Comparison of ENCODE assay signal across 8 cellular contexts in the genomic region with DNA sequence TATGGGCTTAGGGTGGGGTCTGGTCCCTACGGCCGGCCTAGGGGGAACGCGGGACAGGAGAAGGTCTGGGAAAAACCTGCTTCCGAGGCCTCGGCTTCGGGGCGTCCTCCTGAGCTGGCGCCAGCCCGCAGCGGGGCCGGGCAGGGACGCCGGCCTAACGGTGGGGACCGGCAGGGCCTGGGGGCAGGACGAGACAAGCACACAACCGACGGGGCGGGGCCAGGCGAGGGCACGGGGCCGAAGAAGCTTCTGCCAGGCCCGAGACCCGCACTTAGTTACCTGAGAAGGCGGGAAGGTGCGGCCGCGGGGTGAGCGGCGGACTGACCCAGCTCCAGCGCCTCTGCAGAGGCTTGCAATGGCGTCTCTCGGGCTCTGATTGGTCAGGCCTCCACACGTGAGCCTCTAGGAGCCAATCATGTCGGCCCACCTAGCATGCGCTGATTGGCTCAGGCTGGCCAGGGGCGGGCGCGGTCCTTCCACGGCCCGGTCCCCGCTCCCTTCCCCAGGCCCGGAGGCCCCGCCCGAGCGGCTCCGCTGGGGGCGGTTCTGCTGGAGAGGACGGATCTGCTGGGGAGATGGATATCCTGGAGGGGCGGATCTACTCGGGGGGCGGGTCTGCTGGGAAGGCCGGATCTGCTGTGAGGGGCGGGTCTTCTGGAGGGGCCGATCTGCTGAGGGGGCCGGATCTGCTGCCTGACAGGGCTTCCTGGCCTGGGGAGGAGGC. TPM values are rescaled to one million over a fixed set of nuclear protein-coding genes. Genes with fewer than 3 reads are reported as not detected.
DNase-seq lines count a peak whose midpoint lies in the region; ATAC-seq and TF ChIP-seq lines count a peak whose summit lies in the region.

No MANE protein-coding gene starts in this region.

- DNase-seq in GM13976 (ENCODE audit: low spot score): peak; percentile 99
- DNase-seq in NCI-H1436 treated with DMSO at 0.1 percent for 48 hours (lab: John Stamatoyannopoulos, UW): peak; percentile 92
- DNase-seq in T follicular helper cell (ENCODE audit: low read depth): peak; percentile 97
- DNase-seq in adrenal gland: peak; percentile 98 to 100 (median 99)
- peak; percentile 99 for DNase-seq in cardiac septum (ENCODE audit: low spot score)
- peak; percentile 98 for DNase-seq in tibial nerve (ENCODE audit: low spot score in 2 of 2)

- in situ Hi-C loops in GM13976 (cut with MboI; ENCODE audit: low sequenced_read_pairs, unreplicated experiment): no loop called here

- WGBS in adrenal gland, 4 donors: 0 to 1% (median 0%) methylated on average over 30 to 57 of the region's 57 CpGs
- 0% methylated on average over 24 to 26 of the region's 57 CpGs for WGBS in tibial nerve, 2 donors

- no peaks in the 10 kb centered on the region for H3K27me3 ChIP-seq in adrenal gland
- peaks cover 2% of the 10 kb centered on the region for H3K27me3 ChIP-seq in parathyroid adenoma (ENCODE audit: control insufficient read depth, insufficient read depth, low read length)
- peaks cover 0 to 21% of the 10 kb centered on the region in 2 donors for H3K27me3 ChIP-seq in tibial nerve

- intact Hi-C loops in adrenal gland (cut with DNase I) (no loop called here), cardiac septum (cut with DNase I) (loop anchor here (5.0 kb wide), 3 partner anchors 46 to 151 kb away; partner anchors contain the start of genes CPLX1, GAK, SLC49A3 and TMEM175)

- TF ChIP-seq CTCF in GM13976 (IDR thresholded peaks at IDR 0.05; ENCODE audit: borderline replicate concordance, control extremely low read depth, extremely low read depth, insufficient read depth, missing control alignments) (no peak), adrenal gland (IDR thresholded peaks at IDR 0.05) (peak in 1 of 6 experiments; percentile 10), parathyroid adenoma (IDR thresholded peaks at IDR 0.05) (no peak), tibial nerve (IDR thresholded peaks at IDR 0.05) (peak in 2 of 5 experiments; percentile 26 to 30)

- H2AFZ ChIP-seq in parathyroid adenoma: peak overlapping the region; percentile 86

- H3K9me3 ChIP-seq in adrenal gland (replicated peaks in 1 of 3): no peaks in the 10 kb centered on the region
- H3K9me3 ChIP-seq in parathyroid adenoma (ENCODE audit: control insufficient read depth, low read length): no peaks in the 10 kb centered on the region
- no peaks in the 10 kb centered on the region for H3K9me3 ChIP-seq in tibial nerve

- H3K27ac ChIP-seq in adrenal gland (peak overlapping the region; percentile 81 to 98 (median 93)), parathyroid adenoma (peak overlapping the region; percentile 88), tibial nerve (peak overlapping the region; percentile 84 to 93 (median 91))

- peaks cover 0 to 29% of the 10 kb centered on the region in 2 donors for H3K36me3 ChIP-seq in adrenal gland (replicated peaks in 1 of 2)
- no peaks in the 10 kb centered on the region for H3K36me3 ChIP-seq in parathyroid adenoma (ENCODE audit: control insufficient read depth, insufficient read depth, low read length)
- peaks cover 0 to 32% (median 10%) of the 10 kb centered on the region in 3 donors for H3K36me3 ChIP-seq in tibial nerve

- peak overlapping the region; percentile 76 for H3K9ac ChIP-seq in parathyroid adenoma

- peak overlapping the region; percentile 69 for H3K4me2 ChIP-seq in parathyroid adenoma (ENCODE audit: low read length)

- H3K4me3 ChIP-seq in adrenal gland (peak overlapping the region; percentile 86 to 100 (median 96)), parathyroid adenoma (ENCODE audit: low read depth, low read length) (peak overlapping the region; percentile 86), tibial nerve (peak overlapping the region; percentile 78 to 98 (median 88))

- peaks cover 38% of the 10 kb centered on the region for H3K79me2 ChIP-seq in parathyroid adenoma

- peak; percentile 91 to 96 for TF ChIP-seq POLR2A in adrenal gland (IDR thresholded peaks at IDR 0.05)
- TF ChIP-seq POLR2A in tibial nerve (IDR thresholded peaks at IDR 0.05): peak; percentile 95

- peaks cover 15 to 56% of the 10 kb centered on the region in 2 donors for H3K4me1 ChIP-seq in adrenal gland (replicated peaks in 1 of 2)
- H3K4me1 ChIP-seq in parathyroid adenoma: peaks cover 8% of the 10 kb centered on the region
- H3K4me1 ChIP-seq in tibial nerve: peaks cover 0 to 64% (median 38%) of the 10 kb centered on the region in 4 donors

- TF ChIP-seq EP300 in tibial nerve (IDR thresholded peaks at IDR 0.05): peak; percentile 76 to 98

- ATAC-seq in HG02852 (IDR thresholded peaks at IDR 0.05; ENCODE audit: unreplicated experiment): peak; percentile 93

RNA-seq across cellular contexts. Expression of gene CPLX1, which starts 44.3 kb away (rescaled TPM):
- total RNA-seq in adrenal gland (10 to 100 TPM in 3 of 8 donors, 1 to 10 TPM in 5; 1.7 to 25.3 (median 7.3) TPM), cardiac septum (9.4 TPM), tibial nerve (1 to 10 TPM in 3 of 4 donors, not detected in 1; 1.8 to 2.4 (median 2.4) TPM)
- polyA plus RNA-seq in adrenal gland: 10 to 100 TPM in 2 of 3 donors, 1 to 10 TPM in 1; 6.3 to 24.2 (median 14.9) TPM

Comparison
In these comparisons a context has a peak if more than half of its experiments do, and no peak if none do; other contexts are left out.
1. Peak in every context shown above with its lines: DNase-seq, ATAC-seq, H3K4me3 ChIP-seq and H3K27ac ChIP-seq.